ENCODE assay signal across 13 cellular contexts in the genomic region with DNA sequence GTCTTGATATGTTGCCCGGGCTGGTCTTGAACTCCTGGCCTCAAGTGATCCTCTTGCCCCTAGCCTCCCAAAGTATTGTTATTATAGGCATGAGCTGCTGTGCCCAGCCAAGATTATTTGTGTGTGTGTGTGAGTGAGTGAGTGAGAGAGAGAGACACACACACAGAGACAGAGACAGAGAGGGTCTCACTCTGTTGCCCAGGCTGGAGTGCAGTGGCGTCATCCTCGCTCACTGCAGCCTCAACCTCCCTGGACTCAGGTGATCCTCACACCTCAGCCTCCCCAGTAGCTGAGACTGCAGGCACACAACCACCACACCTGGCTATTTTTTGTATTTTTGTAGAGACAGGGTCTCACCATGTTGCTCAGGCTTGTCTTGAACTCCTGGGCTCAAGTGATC. TPM values are rescaled to one million over a fixed set of nuclear protein-coding genes. Genes with fewer than 3 reads are reported as not detected.
DNase-seq lines count a peak whose midpoint lies in the region; ATAC-seq, FAIRE-seq and TF ChIP-seq lines count a peak whose summit lies in the region.
"Had no signal": no experiment of that assay in that cellular context is flagged by ENCODE, and none has a peak within 500 bp of the region (broad histone marks: within the 10 kb centered on the region; RNA-seq: fewer than 3 reads in every experiment).

No MANE protein-coding gene starts in this region.

- no peaks in the 10 kb centered on the region for H3K9me3 ChIP-seq in HepG2 (ENCODE audit: low read length)
- H3K9me3 ChIP-seq in right lobe of liver: no peaks in the 10 kb centered on the region
- no peaks in the 10 kb centered on the region for H3K9me3 ChIP-seq in parathyroid adenoma (ENCODE audit: control insufficient read depth, low read length)
- H3K9me3 ChIP-seq: HAP-1 had no signal

- no peaks in the 10 kb centered on the region for H3K9me3 Mint-ChIP-seq in dendritic cell treated with granulocyte-macrophage colony-stimulating factor and Interleukin-4, amounts not matched to agents 40 ng/mL and 50 ng/mL, for 4 days

- peaks cover 0 to 32% of the 10 kb centered on the region in 2 experiments; a peak in 4 of 5 replicates for H3K36me3 ChIP-seq in HepG2 (replicated peaks in 1 of 2; ENCODE audit: control insufficient read depth in 1 of 2, insufficient read depth in 2 of 2, low read length in 2 of 2)
- peaks cover 0 to 12% (median 4%) of the 10 kb centered on the region in 4 donors for H3K36me3 ChIP-seq in right lobe of liver
- no peaks in the 10 kb centered on the region for H3K36me3 ChIP-seq in parathyroid adenoma (ENCODE audit: control insufficient read depth, insufficient read depth, low read length)

- no peak for ATAC-seq in HepG2
- no peak for ATAC-seq in right lobe of liver
- ATAC-seq: GM12878 had no signal

- in situ Hi-C loops in HepG2 (cut with HindIII; ENCODE audit: extremely low pct_ligation_motif_present, low pct_unique_long_range_greater_than_20kb): loop anchor here (25.0 kb wide), 1 partner anchor 786 kb away; a partner anchor contains a TSS

- H3K4me3 ChIP-seq in HepG2 (replicated peaks in 1 of 3; ENCODE audit: insufficient read depth in 1 of 3, low read depth in 2 of 3, low read length in 3 of 3) (no peak overlapping the region), right lobe of liver (no peak overlapping the region), parathyroid adenoma (ENCODE audit: low read depth, low read length) (no peak overlapping the region)
- H3K4me3 ChIP-seq: GM12878, HAP-1 had no signal

- 93% methylated on average over 3 of the region's 3 CpGs for whole genome bisulfite sequencing in HepG2 (ENCODE audit: low lambda C conversion rate)
- WGBS in right lobe of liver (ENCODE audit: insufficient coverage, low coverage, low lambda C conversion rate, missing lambda C conversion rate): 100% methylated on average over 3 of the region's 3 CpGs

- DNase-seq in HepG2 (ENCODE audit: low spot score) (no peak), right lobe of liver (no peak), DMS 273 treated with DMSO at 0.1 percent for 48 hours (lab: John Stamatoyannopoulos, UW) (no peak), DMS79 (lab: John Stamatoyannopoulos, UW) (no peak)
- DNase-seq in NK-92 treated with Interleukin-12 subunit alpha and Interleukin-12 subunit beta, amount 100 ng/mL, for 24 hours (lab: John Stamatoyannopoulos, UW): no peak
- DNase-seq: GOT3, IMR-90, KG1 had no signal

- H3K9ac ChIP-seq in HepG2 (ENCODE audit: insufficient read depth, low read depth, low read length) (no peak overlapping the region), parathyroid adenoma (no peak overlapping the region)

- no peak overlapping the region for H3K4me2 ChIP-seq in HepG2 (ENCODE audit: low read depth, low read length)
- no peak overlapping the region for H3K4me2 ChIP-seq in parathyroid adenoma (ENCODE audit: low read length)

- peak overlapping the region; percentile 28 for H3K27ac Mint-ChIP-seq in dendritic cell treated with granulocyte-macrophage colony-stimulating factor and Interleukin-4, amounts not matched to agents 40 ng/mL and 50 ng/mL, for 4 days

- CTCF ChIA-PET in HepG2 (lab: Yijun Ruan, JAX; ENCODE audit: low intra/inter-chr PET ratio, low total read pairs): no interaction called here

- FAIRE-seq in HepG2 (lab: Jason Lieb, UNC): no peak
- FAIRE-seq: GM12878 had no signal

- TF ChIP-seq EP300 in HepG2 (IDR thresholded peaks at IDR 0.05; ENCODE audit: low read depth in 2 of 2, low read length in 2 of 2) (no peak), HepG2 (CRISPR knock-in tag; IDR thresholded peaks at IDR 0.05; ENCODE audit: borderline replicate concordance) (no peak)

- no peak overlapping the region for H2AFZ ChIP-seq in HepG2 (ENCODE audit: low read length)
- H2AFZ ChIP-seq in parathyroid adenoma: no peak overlapping the region

- intact Hi-C loops in HepG2 (cut with micrococcal nuclease; ENCODE audit: unreplicated experiment): no loop called here
- intact Hi-C loops in right lobe of liver (cut with DNase I): no loop called here
- intact Hi-C loops in dendritic cell treated with granulocyte-macrophage colony-stimulating factor and Interleukin-4, amounts not matched to agents 40 ng/mL and 50 ng/mL, for 4 days (cut with micrococcal nuclease): no loop called here

- peaks cover 27% of the 10 kb centered on the region for H3K4me1 Mint-ChIP-seq in dendritic cell treated with granulocyte-macrophage colony-stimulating factor and Interleukin-4, amounts not matched to agents 40 ng/mL and 50 ng/mL, for 4 days (ENCODE audit: low read depth)

- no peaks in the 10 kb centered on the region for H3K27me3 ChIP-seq in HepG2 (ENCODE audit: control insufficient read depth in 1 of 2, insufficient read depth in 2 of 2, low read length in 2 of 2)
- no peaks in the 10 kb centered on the region for H3K27me3 ChIP-seq in right lobe of liver
- H3K27me3 ChIP-seq in parathyroid adenoma (ENCODE audit: control insufficient read depth, insufficient read depth, low read length): no peaks in the 10 kb centered on the region

- peaks cover 34% of the 10 kb centered on the region for H3K79me2 ChIP-seq in HepG2 (ENCODE audit: insufficient read depth, low read length)
- H3K79me2 ChIP-seq in parathyroid adenoma: peaks cover 13% of the 10 kb centered on the region

- TF ChIP-seq CTCF in HepG2 (CRISPR knock-in tag; IDR thresholded peaks at IDR 0.05): no peak
- no peak for TF ChIP-seq CTCF in right lobe of liver (IDR thresholded peaks at IDR 0.05)
- TF ChIP-seq CTCF in parathyroid adenoma (IDR thresholded peaks at IDR 0.05): no peak

- no peak for TF ChIP-seq POLR2A in HepG2 (IDR thresholded peaks at IDR 0.05; ENCODE audit: insufficient read depth in 1 of 2, low read depth in 2 of 2, low read length in 2 of 2)
- no peak for TF ChIP-seq POLR2A in right lobe of liver (IDR thresholded peaks at IDR 0.05)

- H3K36me3 Mint-ChIP-seq in dendritic cell treated with granulocyte-macrophage colony-stimulating factor and Interleukin-4, amounts not matched to agents 40 ng/mL and 50 ng/mL, for 4 days (ENCODE audit: low read depth): peaks cover 20% of the 10 kb centered on the region

- no peak overlapping the region for H3K4me3 Mint-ChIP-seq in dendritic cell treated with granulocyte-macrophage colony-stimulating factor and Interleukin-4, amounts not matched to agents 40 ng/mL and 50 ng/mL, for 4 days

- BruUV-seq in HepG2 (replicated peaks; lab: Mats Ljungman, UMichigan): no TSS peak

- H3K4me1 ChIP-seq in HepG2 (ENCODE audit: insufficient read depth, low read length): peaks cover 42% of the 10 kb centered on the region
- peaks cover 0 to 32% (median 2%) of the 10 kb centered on the region in 4 donors for H3K4me1 ChIP-seq in right lobe of liver
- H3K4me1 ChIP-seq in parathyroid adenoma: no peaks in the 10 kb centered on the region

- no peaks in the 10 kb centered on the region for H3K27me3 Mint-ChIP-seq in dendritic cell treated with granulocyte-macrophage colony-stimulating factor and Interleukin-4, amounts not matched to agents 40 ng/mL and 50 ng/mL, for 4 days

- H3K27ac ChIP-seq in HepG2 (ENCODE audit: extremely low read length, insufficient read depth, low read length) (no peak overlapping the region), right lobe of liver (no peak overlapping the region), parathyroid adenoma (peak overlapping the region; percentile 49)
- H3K27ac ChIP-seq: 22Rv1 had no signal

- H4K20me1 ChIP-seq in HepG2 (ENCODE audit: insufficient read depth, low read length): no peaks in the 10 kb centered on the region

- POLR2A ChIA-PET in HepG2 (lab: Yijun Ruan, JAX): no interaction called here

- no peak for TF ChIP-seq RAD21 in HepG2 (CRISPR knock-in tag; IDR thresholded peaks at IDR 0.05)

TF ChIP-seq in HepG2, 621 proteins besides CTCF, POLR2A, EP300 and RAD21:
- no peak for TF ChIP-seq SIN3A (IDR thresholded peaks at IDR 0.05; ENCODE audit: borderline replicate concordance, low read depth, low read length)
- TF ChIP-seq ZNF441 (CRISPR knock-in tag; IDR thresholded peaks at IDR 0.05; ENCODE audit: borderline replicate concordance): no peak
- no peak for TF ChIP-seq IRF2 (CRISPR knock-in tag; IDR thresholded peaks at IDR 0.05)
- TF ChIP-seq SALL2 (CRISPR knock-in tag; IDR thresholded peaks at IDR 0.05): no peak
- peak; percentile 67; the same call in 1 of the 2 replicates for TF ChIP-seq ZNF121 (CRISPR knock-in tag; IDR thresholded peaks at IDR 0.05)

RNA-seq across cellular contexts. Expression of a gene that starts 5.8 kb away (rescaled TPM):
- total RNA-seq in HepG2 (2016; rRNA removed; fragmentation: Illumina TruSeq; extraction: Trizol) (26.4 and 40.9 TPM in 2 replicates), right lobe of liver (10 to 100 TPM; 13.1 to 31.7 (median 17.6) TPM)
- 6.4 and 8.6 TPM in 2 replicates for total RNA-seq in HepG2 (2016; cell fraction: cytosol; rRNA removed; fragmentation: Illumina TruSeq; extraction: Trizol; ENCODE audit: low read depth)
- total RNA-seq in HepG2 (2016; cell fraction: insoluble cytoplasmic fraction; rRNA removed; fragmentation: Illumina TruSeq; extraction: Trizol): 23.8 and 38.6 TPM in 2 replicates
- total RNA-seq in HepG2 (2016; cell fraction: membrane; rRNA removed; fragmentation: Illumina TruSeq; extraction: Trizol): 19.6 and 21.3 TPM in 2 replicates
- total RNA-seq in HepG2 (2016; cell fraction: nucleus; rRNA removed; fragmentation: Illumina TruSeq; extraction: Trizol): 41.9 and 47.8 TPM in 2 replicates
- 20.5 and 24.8 TPM in 2 replicates for polyA plus RNA-seq in HepG2 (2011; rRNA removed)
- 11.0 and 15.0 TPM in 2 replicates for polyA plus RNA-seq in HepG2 (2011; cell fraction: cytosol; rRNA removed)
- polyA plus RNA-seq in HepG2 (2011; cell fraction: nucleus; rRNA removed): 20.0 and 21.2 TPM in 2 replicates
- 20.7 and 23.9 TPM in 2 replicates for polyA plus RNA-seq in HepG2 (2012)
- polyA plus RNA-seq in HepG2 (2016; cell fraction: cytosol; fragmentation: Illumina TruSeq; extraction: Trizol; ENCODE audit: low read depth): 9.1 and 9.3 TPM in 2 replicates
- 35.5 and 42.1 TPM in 2 replicates for polyA plus RNA-seq in HepG2 (2016; cell fraction: insoluble cytoplasmic fraction; fragmentation: Illumina TruSeq; extraction: Trizol; ENCODE audit: low read depth)
- 13.2 and 14.7 TPM in 2 replicates for polyA plus RNA-seq in HepG2 (2016; cell fraction: membrane; fragmentation: Illumina TruSeq; extraction: Trizol; ENCODE audit: low read depth)
- polyA plus RNA-seq in HepG2 (2016; cell fraction: nucleus; fragmentation: Illumina TruSeq; extraction: Trizol; ENCODE audit: insufficient read depth, low read depth): 34.0 and 49.3 TPM in 2 replicates
- 28.7 and 67.9 TPM in 2 replicates for polyA minus RNA-seq in HepG2 (2011; rRNA and poly(A)+ RNA removed; ENCODE audit: low replicate concordance)
- polyA minus RNA-seq in HepG2 (2011; cell fraction: cytosol; rRNA and poly(A)+ RNA removed): 12.0 and 16.0 TPM in 2 replicates
- polyA minus RNA-seq in HepG2 (2011; cell fraction: nucleus; rRNA and poly(A)+ RNA removed): 113 and 126 TPM in 2 replicates
